In genomic region chr1:7491089-7491817, GRCh38 we compare ENCODE assay signal across 9 cellular contexts.
DNase-seq lines count a peak whose midpoint lies in the region; ATAC-seq and TF ChIP-seq lines count a peak whose summit lies in the region.
"Had no signal": no experiment of that assay in that cellular context is flagged by ENCODE, and none has a peak within 500 bp of the region (broad histone marks: within the 10 kb centered on the region; RNA-seq: fewer than 3 reads in every experiment).

No MANE protein-coding gene starts in this region.

- peak; percentile 88 for DNase-seq in HT-29 (ENCODE audit: low spot score)
- DNase-seq in NCI-H748 (lab: John Stamatoyannopoulos, UW; ENCODE audit: unreplicated experiment), result peak; percentile 97
- DNase-seq in fibroblast of peridontal ligament (ENCODE audit: extremely low read depth), result peak; percentile 59
- no peak for DNase-seq in stomach
- no peak for DNase-seq in SKM-1 treated with dmso at 0.1 percent for 144 hours (lab: John Stamatoyannopoulos, UW; ENCODE audit: unreplicated experiment)
- no peak for DNase-seq in activated T-helper 2 cell treated with anti-CD3 and anti-CD28 coated beads, Interferon-gamma antibody, Interleukin-2, Interleukin-4, amounts not matched to agents 10 μg/mL and 5 μg/mL and 100 μg/mL, durations not matched to agents 14 hours and 24 hours and 36 hours (ENCODE audit: low spot score)

- WGBS in stomach, 5 donors, result 28 to 32% (median 28%) methylated on average over 17 of the region's 17 CpGs

- H3K27ac ChIP-seq in stomach, result peak overlapping the region in 3 of 5 donors; percentile 49 to 62 (median 55)
- H3K27ac ChIP-seq: suprapubic skin had no signal

- peaks cover 0 to 5% (median 0%) of the 10 kb centered on the region in 3 donors for H3K27me3 ChIP-seq in stomach

- no peaks in the 10 kb centered on the region for H3K9me3 ChIP-seq in stomach
- H3K9me3 ChIP-seq: suprapubic skin had no signal

- H3K4me3 ChIP-seq in stomach, result no peak overlapping the region
- H3K4me3 ChIP-seq: suprapubic skin had no signal

- TF ChIP-seq EP300 in stomach (IDR thresholded peaks at IDR 0.05), result no peak

- peaks cover 0 to 19% (median 15%) of the 10 kb centered on the region in 4 donors for H3K4me1 ChIP-seq in stomach

- peaks cover 10% of the 10 kb centered on the region for H3K9me3 Mint-ChIP-seq in activated T-helper 2 cell treated with anti-CD3 and anti-CD28 coated beads, Interferon-gamma antibody, Interleukin-2, Interleukin-4, amounts not matched to agents 10 μg/mL and 5 μg/mL and 100 μg/mL, durations not matched to agents 14 hours and 24 hours and 36 hours

- no peak for TF ChIP-seq POLR2A in stomach (IDR thresholded peaks at IDR 0.05)

- H3K36me3 ChIP-seq in stomach, result no peaks in the 10 kb centered on the region
- H3K36me3 ChIP-seq: suprapubic skin had no signal

- ATAC-seq in GM21447 (IDR thresholded peaks at IDR 0.05; ENCODE audit: unreplicated experiment) (no peak), GM18511 (IDR thresholded peaks at IDR 0.05; ENCODE audit: unreplicated experiment) (no peak)

- H3K36me3 Mint-ChIP-seq in activated T-helper 2 cell treated with anti-CD3 and anti-CD28 coated beads, Interferon-gamma antibody, Interleukin-2, Interleukin-4, amounts not matched to agents 10 μg/mL and 5 μg/mL and 100 μg/mL, durations not matched to agents 14 hours and 24 hours and 36 hours (ENCODE audit: low read depth), result no peaks in the 10 kb centered on the region

- H3K4me3 Mint-ChIP-seq in activated T-helper 2 cell treated with anti-CD3 and anti-CD28 coated beads, Interferon-gamma antibody, Interleukin-2, Interleukin-4, amounts not matched to agents 10 μg/mL and 5 μg/mL and 100 μg/mL, durations not matched to agents 14 hours and 24 hours and 36 hours (ENCODE audit: low read depth), result no peak overlapping the region

- H3K27me3 Mint-ChIP-seq in activated T-helper 2 cell treated with anti-CD3 and anti-CD28 coated beads, Interferon-gamma antibody, Interleukin-2, Interleukin-4, amounts not matched to agents 10 μg/mL and 5 μg/mL and 100 μg/mL, durations not matched to agents 14 hours and 24 hours and 36 hours (ENCODE audit: low read depth), result no peaks in the 10 kb centered on the region

- no peaks in the 10 kb centered on the region for H3K4me1 Mint-ChIP-seq in activated T-helper 2 cell treated with anti-CD3 and anti-CD28 coated beads, Interferon-gamma antibody, Interleukin-2, Interleukin-4, amounts not matched to agents 10 μg/mL and 5 μg/mL and 100 μg/mL, durations not matched to agents 14 hours and 24 hours and 36 hours (ENCODE audit: low read depth)

- TF ChIP-seq CTCF in stomach (IDR thresholded peaks at IDR 0.05), result no peak

- no peak overlapping the region for H3K27ac Mint-ChIP-seq in activated T-helper 2 cell treated with anti-CD3 and anti-CD28 coated beads, Interferon-gamma antibody, Interleukin-2, Interleukin-4, amounts not matched to agents 10 μg/mL and 5 μg/mL and 100 μg/mL, durations not matched to agents 14 hours and 24 hours and 36 hours

- intact Hi-C loops in stomach (cut with DNase I; ENCODE audit: low total_unique reads), result no loop called here
- intact Hi-C loops in activated T-helper 2 cell treated with anti-CD3 and anti-CD28 coated beads, Interferon-gamma antibody, Interleukin-2, Interleukin-4, amounts not matched to agents 10 μg/mL and 5 μg/mL and 100 μg/mL, durations not matched to agents 14 hours and 24 hours and 36 hours (cut with micrococcal nuclease), result no loop called here

Comparison
In these comparisons a context has a peak if more than half of its experiments do, and no peak if none do; other contexts are left out.
1. DNase-seq: peak in HT-29 (single experiment), NCI-H748 (single experiment) and fibroblast of peridontal ligament (single experiment); none in stomach (single experiment), SKM-1 treated with dmso at 0.1 percent for 144 hours (single experiment) and activated T-helper 2 cell treated with anti-CD3 and anti-CD28 coated beads, Interferon-gamma antibody, Interleukin-2, Interleukin-4, amounts not matched to agents 10 μg/mL and 5 μg/mL and 100 μg/mL, durations not matched to agents 14 hours and 24 hours and 36 hours (single experiment).